In the genomic region with DNA sequence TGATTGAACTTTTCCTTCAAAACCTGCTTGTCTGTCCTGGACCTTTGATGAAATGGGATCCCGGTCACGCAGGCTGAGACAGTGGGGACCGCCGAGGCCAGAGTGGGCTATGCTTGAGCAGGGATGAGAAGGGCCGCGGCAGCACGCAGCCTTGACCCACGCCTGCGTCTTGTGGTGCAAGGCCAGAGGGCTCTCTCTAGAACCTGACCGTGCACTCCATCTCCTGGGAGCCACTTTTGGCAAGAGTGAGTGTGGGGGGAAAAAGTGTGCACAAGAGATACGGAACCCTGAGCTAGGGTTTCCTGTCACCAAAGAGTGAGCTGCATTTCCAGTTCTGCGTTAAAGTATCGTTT, we compare ENCODE assay signal across 17 cellular contexts. TPM values are rescaled to one million over a fixed set of nuclear protein-coding genes. Genes with fewer than 3 reads are reported as not detected.
DNase-seq lines count a peak whose midpoint lies in the region; ATAC-seq, FAIRE-seq and TF ChIP-seq lines count a peak whose summit lies in the region.
"Had no signal": no experiment of that assay in that cellular context is flagged by ENCODE, and none has a peak within 500 bp of the region (broad histone marks: within the 10 kb centered on the region; RNA-seq: fewer than 3 reads in every experiment).

No MANE protein-coding gene starts in this region.

- peaks cover 57 to 81% of the 10 kb centered on the region in 2 donors for H3K4me1 Mint-ChIP-seq in stimulated activated naive B cell treated with anti-CD40 and anti-IgM and Interleukin-4, amounts not matched to agents 10 μg/mL and 1 μg/mL and 100 μg/mL, for 72 hours
- H3K4me1 Mint-ChIP-seq in GM23338, result peaks cover 3% of the 10 kb centered on the region; the same call in 1 of the 3 replicates

- FAIRE-seq in GM12878 (lab: Jason Lieb, UNC), result no peak
- FAIRE-seq: G401.6, H54 had no signal

- POLR2A ChIA-PET in GM12878 (lab: Charles Lee), result interaction anchor here (0.6 to 4.6 kb wide), 7 partner anchors 8 to 193 kb away, joined by 3 to 53 read pairs (median 8); no protein-coding TSS in a partner anchor

- H2AFZ ChIP-seq in GM12878 (ENCODE audit: control insufficient read depth, low read depth, low read length) (no peak overlapping the region), GM23338 (no peak overlapping the region)

- peak; percentile 0 for ATAC-seq in GM21515 (IDR thresholded peaks at IDR 0.05; ENCODE audit: unreplicated experiment)
- peak; percentile 3 for ATAC-seq in GM12878
- ATAC-seq in stimulated activated naive B cell treated with anti-CD40 and anti-IgM and Interleukin-4, amounts not matched to agents 10 μg/mL and 1 μg/mL and 100 μg/mL, for 72 hours (replicated peaks), result no peak
- no peak for ATAC-seq in left colon
- ATAC-seq in GM23338, result no peak; the same call in 2 of the 3 replicates
- ATAC-seq: activated naive CD8-positive, alpha-beta T cell treated with anti-CD3 and anti-CD28 coated beads, Interleukin-2, amount 50 U/mL, for 24 hours; gastroesophageal sphincter had no signal

- H3K9me3 ChIP-seq in GM12878 (replicated peaks; ENCODE audit: control insufficient read depth, insufficient read depth, low read length), result no peaks in the 10 kb centered on the region
- H3K9me3 ChIP-seq: BE2C, gastroesophageal sphincter had no signal

- CTCF ChIA-PET in GM12878 (lab: Yijun Ruan, JAX), result interaction anchor here (2.0 to 3.7 kb wide), 6 partner anchors 8 to 218 kb away, joined by 5 to 52 read pairs (median 8); partner anchors contain the start of gene WIPI2

- H3K36me3 Mint-ChIP-seq in stimulated activated naive B cell treated with anti-CD40 and anti-IgM and Interleukin-4, amounts not matched to agents 10 μg/mL and 1 μg/mL and 100 μg/mL, for 72 hours, result peaks cover 43 to 56% of the 10 kb centered on the region in 2 donors
- peaks cover 35% of the 10 kb centered on the region for H3K36me3 Mint-ChIP-seq in GM23338 (ENCODE audit: low read depth)

- no peaks in the 10 kb centered on the region for H3K9me2 ChIP-seq in GM23338 (ENCODE audit: insufficient read depth)

- no peaks in the 10 kb centered on the region for H3K9me3 Mint-ChIP-seq in stimulated activated naive B cell treated with anti-CD40 and anti-IgM and Interleukin-4, amounts not matched to agents 10 μg/mL and 1 μg/mL and 100 μg/mL, for 72 hours
- no peaks in the 10 kb centered on the region for H3K9me3 Mint-ChIP-seq in GM23338
- H3K9me3 Mint-ChIP-seq: activated naive CD8-positive, alpha-beta T cell treated with anti-CD3 and anti-CD28 coated beads, Interleukin-2, amount 50 U/mL, for 24 hours had no signal

- peak overlapping the region; percentile 82 for H3K9ac ChIP-seq in GM12878 (ENCODE audit: control insufficient read depth, insufficient read depth, low read length)

- WGBS in GM12878 (ENCODE audit: insufficient coverage, insufficient replicate concordance, low lambda C conversion rate, missing lambda C conversion rate), result 85% methylated on average over 13 of the region's 13 CpGs

- no peaks in the 10 kb centered on the region for H3K27me3 Mint-ChIP-seq in stimulated activated naive B cell treated with anti-CD40 and anti-IgM and Interleukin-4, amounts not matched to agents 10 μg/mL and 1 μg/mL and 100 μg/mL, for 72 hours
- H3K27me3 Mint-ChIP-seq in GM23338 (ENCODE audit: insufficient read depth, low read depth, poor library complexity), result peaks cover 20% of the 10 kb centered on the region

- H3K4me3 ChIP-seq in GM12864 (ENCODE audit: low read depth, low read length) (peak overlapping the region; percentile 12; the same call in 1 of the 2 replicates), GM12878 (peak overlapping the region; percentile 35; the same call in 1 of the 2 replicates), GM23338 (no peak overlapping the region)
- H3K4me3 ChIP-seq: gastroesophageal sphincter, SK-N-MC had no signal

- TF ChIP-seq RAD21 in GM12878 (IDR thresholded peaks at IDR 0.05; ENCODE audit: insufficient read depth, low read depth, low read length), result no peak

- no TSS peak for BruUV-seq in GM12878 (replicated peaks; lab: Mats Ljungman, UMichigan)

- TF ChIP-seq POLR2A in GM12878 (IDR thresholded peaks at IDR 0.05; ENCODE audit: low read depth, low read length), result no peak

- peak overlapping the region; percentile 84 to 85 for H3K4me3 Mint-ChIP-seq in stimulated activated naive B cell treated with anti-CD40 and anti-IgM and Interleukin-4, amounts not matched to agents 10 μg/mL and 1 μg/mL and 100 μg/mL, for 72 hours
- no peak overlapping the region for H3K4me3 Mint-ChIP-seq in GM23338
- H3K4me3 Mint-ChIP-seq: activated naive CD8-positive, alpha-beta T cell treated with anti-CD3 and anti-CD28 coated beads, Interleukin-2, amount 50 U/mL, for 24 hours had no signal

- intact Hi-C loops in GM12878 (cut with micrococcal nuclease; ENCODE audit: unreplicated experiment), result loop anchor here (5.0 kb wide), 3 partner anchors 90 to 470 kb away; no protein-coding TSS in a partner anchor
- intact Hi-C loops in left colon (cut with DNase I, micrococcal nuclease), result no loop called here

- H3K27ac Mint-ChIP-seq in stimulated activated naive B cell treated with anti-CD40 and anti-IgM and Interleukin-4, amounts not matched to agents 10 μg/mL and 1 μg/mL and 100 μg/mL, for 72 hours, result peak overlapping the region; percentile 99
- H3K27ac Mint-ChIP-seq in GM23338, result no peak overlapping the region; the same call in 1 of the 2 replicates

- in situ Hi-C loops in GM12878 (cut with MboI), result loop anchor here (5.0 kb wide), 1 partner anchor 465 kb away; no protein-coding TSS in a partner anchor

- TF ChIP-seq CTCF in GM12864 (IDR thresholded peaks at IDR 0.05; ENCODE audit: low read depth, low read length, missing control alignments) (no peak), GM12878 (IDR thresholded peaks at IDR 0.05 in 2 of 3, conservative IDR thresholded peaks at IDR 0.05 in 1 of 3; ENCODE audit: control insufficient read depth in 2 of 3, extremely low read depth in 1 of 3, insufficient read depth in 1 of 3, low read depth in 3 of 3, low read length in 3 of 3) (no peak), GM23338 (conservative IDR thresholded peaks at IDR 0.05; ENCODE audit: low read depth in 2 of 2) (no peak)

- TF ChIP-seq EP300 in GM12878 (IDR thresholded peaks at IDR 0.05; ENCODE audit: borderline replicate concordance in 1 of 2, control insufficient read depth in 1 of 2, low read depth in 2 of 2, low read length in 2 of 2), result no peak

- no peaks in the 10 kb centered on the region; the same call in none of the 2 replicates for H3K79me2 ChIP-seq in GM12878 (ENCODE audit: control insufficient read depth, insufficient read depth, low read length)
- H3K79me2 ChIP-seq in GM23338 (replicated peaks; ENCODE audit: insufficient read depth), result no peaks in the 10 kb centered on the region

- H3F3A ChIP-seq in GM23338 (replicated peaks; ENCODE audit: low read depth), result 0 out of 2 replicates have a peak, but pooled peaks cover 3% of the 10 kb centered on the region

- peaks cover 5 to 8% of the 10 kb centered on the region in 2 experiments; a peak in 3 of 4 replicates for H3K36me3 ChIP-seq in GM12878 (ENCODE audit: control insufficient read depth in 2 of 2, insufficient read depth in 2 of 2, low read length in 1 of 2)
- peaks cover 13% of the 10 kb centered on the region for H3K36me3 ChIP-seq in GM23338 (ENCODE audit: insufficient read depth)

- H3K4me2 ChIP-seq in GM12878 (ENCODE audit: control insufficient read depth, insufficient read depth) (peak overlapping the region; percentile 98), GM23338 (no peak overlapping the region)

- SMC1A ChIA-PET in GM12878 (lab: Charles Lee; ENCODE audit: uncharacterized antibody, unreplicated experiment), result interaction anchor here (0.9 to 8.7 kb wide), 10 partner anchors 8 to 326 kb away, joined by 3 to 139 read pairs (median 4); partner anchors contain the start of gene WIPI2

- DNase-seq in GM12864 (ENCODE audit: low read depth) (no peak), GM12878 (ENCODE audit: low read depth, low spot score) (no peak), left colon (no peak), GM23338 (ENCODE audit: low spot score) (no peak), NCI-H345 (lab: John Stamatoyannopoulos, UW) (no peak)
- no peak for DNase-seq in stimulated activated naive B cell treated with anti-CD40 and anti-IgM and Interleukin-4, amounts not matched to agents 10 μg/mL and 1 μg/mL and 100 μg/mL, for 72 hours
- DNase-seq: activated CD4-positive, alpha-beta T cell treated with anti-CD3 and anti-CD28 coated beads for 1 hour; activated naive CD8-positive, alpha-beta T cell treated with anti-CD3 and anti-CD28 coated beads, Interleukin-2, amount 50 U/mL, for 24 hours; BE2C; IMR-90; NCI-H1092 treated with DMSO at 0.1 percent for 48 hours; NCI-H748 treated with DMSO at 0.1 percent for 48 hours had no signal

- H4K20me1 ChIP-seq in GM12878 (ENCODE audit: control insufficient read depth, insufficient read depth), result no peaks in the 10 kb centered on the region
- H4K20me1 ChIP-seq in GM23338 (replicated peaks; ENCODE audit: insufficient read depth), result 0 out of 2 replicates have a peak, but pooled peaks cover 4% of the 10 kb centered on the region

- H3K27ac ChIP-seq in GM12878 (ENCODE audit: control insufficient read depth, insufficient read depth), result peak overlapping the region; percentile 99
- no peak overlapping the region; the same call in 1 of the 2 replicates for H3K27ac ChIP-seq in GM23338 (ENCODE audit: low read depth)
- H3K27ac ChIP-seq: SK-N-MC had no signal

- RAD21 ChIA-PET in GM12878 (lab: Charles Lee; ENCODE audit: unreplicated experiment), result interaction anchor here (0.6 to 4.1 kb wide), 12 partner anchors 8 to 300 kb away, joined by 3 to 71 read pairs (median 4); no protein-coding TSS in a partner anchor

- H3K4me1 ChIP-seq in GM12878 (ENCODE audit: control insufficient read depth, insufficient read depth, low read length) (peaks cover 68% of the 10 kb centered on the region), GM23338 (ENCODE audit: insufficient read depth) (no peaks in the 10 kb centered on the region)
- H3K4me1 ChIP-seq: BE2C had no signal

- H3K27me3 ChIP-seq in GM12878 (replicated peaks in 1 of 2; ENCODE audit: control insufficient read depth in 2 of 2, insufficient read depth in 2 of 2, low read length in 1 of 2) (no peaks in the 10 kb centered on the region), GM23338 (ENCODE audit: insufficient read depth) (no peaks in the 10 kb centered on the region)
- H3K27me3 ChIP-seq: BE2C, gastroesophageal sphincter had no signal

RNA-seq across cellular contexts. Expression of gene WIPI2, which starts 42.4 kb away (rescaled TPM):
- total RNA-seq in GM12878 (2013; cell fraction: nucleolus; rRNA removed), result 80.9 and 85.9 TPM in 2 replicates
- 33.9 and 41.4 TPM in 2 replicates for total RNA-seq in GM12878 (2014; rRNA removed)
- 28.7 and 28.9 TPM in 2 replicates for total RNA-seq in GM12878 (2014; rRNA removed; fragmentation: Illumina TruSeq; extraction: Trizol)
- 50.3 and 55.1 TPM in 2 replicates for total RNA-seq in GM12878 (2021)
- 31.4 TPM for polyA plus RNA-seq in GM12878 (2011; ENCODE audit: low read depth)
- polyA plus RNA-seq in GM12878 (2011; rRNA removed), result 74.1 and 103 TPM in 2 replicates
- polyA plus RNA-seq in GM12878 (2011; cell fraction: cytosol; rRNA removed), result 80.3 and 99.3 TPM in 2 replicates
- 81.3 and 88.3 TPM in 2 replicates for polyA plus RNA-seq in GM12878 (2011; cell fraction: nucleus; rRNA removed)
- 49.5 and 55.6 TPM in 2 replicates for polyA plus RNA-seq in GM12878 (2012)
- polyA plus RNA-seq in GM12878 (2014; fragmentation: Illumina TruSeq; extraction: Trizol), result 36.9 and 43.2 TPM in 2 replicates
- polyA plus RNA-seq in GM12878 (2014; fragmentation: Nextera tagmentation; extraction: Ambion mirVana), result 10 to 100 TPM in 1 of 2 experiments, 1 to 10 TPM in 1; 6.9 to 12.2 TPM
- 56.6 and 59.0 TPM in 2 replicates for polyA plus RNA-seq in GM12878 (2014; rRNA removed)
- polyA plus RNA-seq in GM12878 (2016; fragmentation: Nextera tagmentation; extraction: Ambion mirVana), result 10 to 100 TPM; 42.5 to 45.7 TPM
- polyA minus RNA-seq in GM12878 (2011; rRNA and poly(A)+ RNA removed), result 91.8 and 112 TPM in 2 replicates
- polyA minus RNA-seq in GM12878 (2011; cell fraction: cytosol; rRNA and poly(A)+ RNA removed), result 22.9 and 33.4 TPM in 2 replicates
- 24.1 and 25.4 TPM in 2 replicates for polyA minus RNA-seq in GM12878 (2011; cell fraction: nucleus; rRNA and poly(A)+ RNA removed)
- total RNA-seq in left colon, result 10 to 100 TPM; 46.0 to 51.6 TPM
- 74.0 and 86.5 TPM in 2 replicates for total RNA-seq in GM23338 (2014; rRNA removed; shearing (Covaris generic))
- polyA plus RNA-seq in GM23338 (2016; fragmentation: Nextera tagmentation; extraction: Ambion mirVana), result 32.4 and 34.4 TPM in 2 replicates

RNA-seq across cellular contexts. Expression of gene SLC29A4, which starts 50.3 kb away (rescaled TPM):
- total RNA-seq in GM12878 (2013; cell fraction: nucleolus; rRNA removed), result 2.6 and 2.7 TPM in 2 replicates
- total RNA-seq in GM12878 (2014; rRNA removed) (0.11 and 0.49 TPM in 2 replicates), GM12878 (2014; rRNA removed; fragmentation: Illumina TruSeq; extraction: Trizol) (0.09 and 0.31 TPM in 2 replicates), GM12878 (2021) (0.45 and 0.72 TPM in 2 replicates), left colon (10 to 100 TPM in 1 of 2 donors, 1 to 10 TPM in 1; 3.2 to 23.4 TPM)
- 1.1 TPM for polyA plus RNA-seq in GM12878 (2011; ENCODE audit: low read depth)
- polyA plus RNA-seq in GM12878 (2011; rRNA removed) (0.24 and 0.34 TPM in 2 replicates), GM12878 (2014; fragmentation: Illumina TruSeq; extraction: Trizol) (0.15 TPM in 1 of 2 replicates, not detected in the other), GM12878 (2014; fragmentation: Nextera tagmentation; extraction: Ambion mirVana) (not detected), GM12878 (2014; rRNA removed) (0.14 and 0.39 TPM in 2 replicates), GM12878 (2016; fragmentation: Nextera tagmentation; extraction: Ambion mirVana) (under 1 TPM in 1 of 2 experiments, not detected in 1; 0.23 TPM), GM23338 (2016; fragmentation: Nextera tagmentation; extraction: Ambion mirVana) (4.8 and 6.4 TPM in 2 replicates)
- 0.36 and 0.59 TPM in 2 replicates for polyA plus RNA-seq in GM12878 (2011; cell fraction: cytosol; rRNA removed)
- 1.3 and 1.8 TPM in 2 replicates for polyA plus RNA-seq in GM12878 (2011; cell fraction: nucleus; rRNA removed)
- polyA plus RNA-seq in GM12878 (2012), result 1.9 and 2.1 TPM in 2 replicates
- 0.66 and 1.1 TPM in 2 replicates for polyA minus RNA-seq in GM12878 (2011; rRNA and poly(A)+ RNA removed)
- not detected in 2 replicates for polyA minus RNA-seq in GM12878 (2011; cell fraction: cytosol; rRNA and poly(A)+ RNA removed)
- 0.10 and 0.60 TPM in 2 replicates for polyA minus RNA-seq in GM12878 (2011; cell fraction: nucleus; rRNA and poly(A)+ RNA removed)
- total RNA-seq in GM23338 (2014; rRNA removed; shearing (Covaris generic)), result 8.1 and 8.8 TPM in 2 replicates

Comparison
In these comparisons a context has a peak if more than half of its experiments do, and no peak if none do; other contexts are left out.
1. ATAC-seq: peak in GM21515 (single experiment) and GM12878 (single experiment); none in stimulated activated naive B cell treated with anti-CD40 and anti-IgM and Interleukin-4, amounts not matched to agents 10 μg/mL and 1 μg/mL and 100 μg/mL, for 72 hours (0 of 2), left colon (single experiment) and GM23338 (single experiment).